In the genomic region with DNA sequence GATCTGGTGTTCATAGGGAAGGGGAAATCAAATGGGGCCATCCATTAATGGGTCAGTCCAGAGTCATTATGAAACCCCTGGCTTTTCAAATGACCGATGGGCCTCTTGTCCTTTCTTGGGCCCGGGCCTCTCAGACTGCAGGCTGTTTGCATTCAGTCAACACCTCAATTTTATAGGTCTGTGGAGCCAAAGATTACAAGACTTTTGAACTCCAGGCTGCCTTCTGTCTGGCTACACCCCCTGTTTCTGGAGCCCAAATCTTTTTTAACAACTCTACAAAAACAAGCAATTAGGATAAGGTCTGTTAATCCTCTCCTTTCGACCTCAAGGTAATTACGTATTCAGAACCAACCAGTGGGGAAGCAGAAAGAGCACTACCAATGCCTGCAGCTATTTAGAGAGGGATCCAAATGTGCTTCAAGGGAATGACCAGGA, we compare ENCODE assay signal across 16 cellular contexts. TPM values are rescaled to one million over a fixed set of nuclear protein-coding genes. Genes with fewer than 3 reads are reported as not detected.
DNase-seq lines count a peak whose midpoint lies in the region; TF ChIP-seq lines count a peak whose summit lies in the region.
"Had no signal": no experiment of that assay in that cellular context is flagged by ENCODE, and none has a peak within 500 bp of the region (broad histone marks: within the 10 kb centered on the region; RNA-seq: fewer than 3 reads in every experiment).

No MANE protein-coding gene starts in this region.

- H3K27me3 ChIP-seq in left ventricle myocardium inferior (ENCODE audit: low read depth) (no peaks in the 10 kb centered on the region), neuronal stem cell (ENCODE audit: control insufficient read depth in 3 of 3, insufficient read depth in 3 of 3, low read depth in 1 of 3, low read length in 3 of 3) (no peaks in the 10 kb centered on the region)
- H3K27me3 ChIP-seq: ovary had no signal

- H3K9ac ChIP-seq in neuronal stem cell (ENCODE audit: low read depth, low read length, poor library complexity) = no peak overlapping the region

- H3K79me1 ChIP-seq in neuronal stem cell (ENCODE audit: low read depth, low read length) = no peaks in the 10 kb centered on the region

- H3K4me3 ChIP-seq in LNCaP clone FGC (ENCODE audit: low read depth, low read length) (no peak overlapping the region), left ventricle myocardium inferior (no peak overlapping the region), neuronal stem cell (ENCODE audit: low read length in 2 of 2) (peak overlapping the region in 1 of 2 donors; percentile 19)
- H3K4me3 ChIP-seq: ovary, SK-N-MC had no signal

- no peak overlapping the region for H2BK12ac ChIP-seq in neuronal stem cell (ENCODE audit: low read length)

- no peak overlapping the region for H3K4ac ChIP-seq in neuronal stem cell (ENCODE audit: low read length)

- TF ChIP-seq CTCF in LNCaP clone FGC (IDR thresholded peaks at IDR 0.05; ENCODE audit: control insufficient read depth, extremely low read depth, insufficient read depth) (no peak), left ventricle myocardium inferior (IDR thresholded peaks at IDR 0.05; ENCODE audit: borderline replicate concordance) (no peak)

- H2BK120ac ChIP-seq in neuronal stem cell (ENCODE audit: low read depth, low read length) = no peak overlapping the region

- no peak overlapping the region for H2AK5ac ChIP-seq in neuronal stem cell (ENCODE audit: low read depth, low read length)

- WGBS in neuronal stem cell (ENCODE audit: extremely low coverage in 2 of 2, insufficient read length in 2 of 2, insufficient replicate concordance in 1 of 2), 2 donors = no CpG with 5 or more reads among the region's 4 CpGs

- H3K36me3 ChIP-seq in left ventricle myocardium inferior (no peaks in the 10 kb centered on the region), neuronal stem cell (replicated peaks in 1 of 2; ENCODE audit: control insufficient read depth in 2 of 2, insufficient read depth in 2 of 2, low read length in 2 of 2) (no peaks in the 10 kb centered on the region)
- H3K36me3 ChIP-seq: ovary had no signal

- no peak overlapping the region for H3K14ac ChIP-seq in neuronal stem cell (ENCODE audit: low read length)

- DNase-seq in ELF-1 (ENCODE audit: low read depth, low spot score) (peak; percentile 83), LNCaP clone FGC (ENCODE audit: low read depth) (peak; percentile 33), left ventricle myocardium inferior (no peak), neuronal stem cell (ENCODE audit: low spot score) (peak; percentile 76), cerebellar nuclear complex (lab: John Stamatoyannopoulos, UW) (no peak), NCI-H526 treated with DMSO at 0.1 percent for 48 hours (lab: John Stamatoyannopoulos, UW) (no peak), NK-92 (lab: John Stamatoyannopoulos, UW; ENCODE audit: unreplicated experiment) (no peak)
- DNase-seq in stimulated activated CD4-positive, alpha-beta T cell treated with anti-CD3 and anti-CD28 coated beads, Interleukin-4, amount 100 ng/mL, for 24 hours = no peak
- DNase-seq: activated CD8-positive, alpha-beta memory T cell treated with anti-CD3 and anti-CD28 coated beads for 24 hours; activated effector memory CD4-positive, alpha-beta T cell treated with anti-CD3 and anti-CD28 coated beads, Interleukin-2, amount 50 U/mL, for 16 hours; anterior cingulate cortex; DMS153; NCI-H2029 treated with DMSO at 0.1 percent for 48 hours; ovary; stimulated activated CD4-positive, alpha-beta T cell treated with anti-CD3 and anti-CD28 coated beads, Interleukin-12 subunit alpha, Interleukin-12 subunit beta, amount 100 ng/mL, for 4 hours had no signal

- no peak overlapping the region for H4K91ac ChIP-seq in neuronal stem cell (ENCODE audit: low read depth, low read length, poor library complexity)

- no peak overlapping the region for H2BK15ac ChIP-seq in neuronal stem cell (ENCODE audit: low read length)

- H3K4me2 ChIP-seq in neuronal stem cell (ENCODE audit: insufficient read depth, low read length, poor library complexity, severe bottlenecking) = no peak overlapping the region

- H2BK5ac ChIP-seq in neuronal stem cell (ENCODE audit: low read length) = no peak overlapping the region

- no peak overlapping the region for H4K8ac ChIP-seq in neuronal stem cell (ENCODE audit: low read depth, low read length)

- H2AFZ ChIP-seq in neuronal stem cell (ENCODE audit: low read length) = peak overlapping the region; percentile 82

- intact Hi-C loops in left ventricle myocardium inferior (cut with micrococcal nuclease) = no loop called here

- H3K18ac ChIP-seq in neuronal stem cell (ENCODE audit: low read length) = no peak overlapping the region

- no peaks in the 10 kb centered on the region for H3K9me3 ChIP-seq in left ventricle myocardium inferior (replicated peaks)
- no peaks in the 10 kb centered on the region for H3K9me3 ChIP-seq in neuronal stem cell (replicated peaks in 1 of 2; ENCODE audit: control insufficient read depth in 2 of 2, insufficient read depth in 1 of 2, low read depth in 1 of 2, low read length in 2 of 2)
- H3K9me3 ChIP-seq: ovary had no signal

- H3K23ac ChIP-seq in neuronal stem cell (ENCODE audit: low read depth, low read length, poor library complexity) = no peak overlapping the region

- H3K27ac ChIP-seq in left ventricle myocardium inferior (replicated peaks) (peak overlapping the region; percentile 36), neuronal stem cell (replicated peaks; ENCODE audit: low read length) (peak overlapping the region; percentile 32)
- H3K27ac ChIP-seq: ovary, SK-N-MC had no signal

- peaks cover 20% of the 10 kb centered on the region for H3K4me1 ChIP-seq in left ventricle myocardium inferior
- H3K4me1 ChIP-seq in neuronal stem cell (ENCODE audit: control insufficient read depth in 2 of 2, insufficient read depth in 1 of 2, low read depth in 1 of 2, low read length in 2 of 2) = peaks cover 10 to 23% of the 10 kb centered on the region in 2 donors

RNA-seq across cellular contexts. Expression of a gene that starts 35.6 kb away (rescaled TPM):
- 16.1 TPM for total RNA-seq in left ventricle myocardium inferior
- polyA plus RNA-seq in neuronal stem cell (2013, experiment 1 of 2) = 22.5 TPM
- 21.8 TPM for polyA plus RNA-seq in neuronal stem cell (2013, experiment 2 of 2)

Comparison
In these comparisons a context has a peak if more than half of its experiments do, and no peak if none do; other contexts are left out.
1. DNase-seq: peak in ELF-1 (single experiment), LNCaP clone FGC (single experiment) and neuronal stem cell (single experiment); none in left ventricle myocardium inferior (single experiment), stimulated activated CD4-positive, alpha-beta T cell treated with anti-CD3 and anti-CD28 coated beads, Interleukin-4, amount 100 ng/mL, for 24 hours (single experiment), cerebellar nuclear complex (0 of 2), NCI-H526 treated with DMSO at 0.1 percent for 48 hours (single experiment) and NK-92 (single experiment).